ENCODE assay signal across 13 cellular contexts in genomic region chr16:57643902-57644301, GRCh38. TPM values are rescaled to one million over a fixed set of nuclear protein-coding genes. Genes with fewer than 3 reads are reported as not detected.
"Had no signal": no experiment of that assay in that cellular context is flagged by ENCODE, and none has a peak within 500 bp of the region (broad histone marks: within the 10 kb centered on the region; RNA-seq: fewer than 3 reads in every experiment).

No MANE protein-coding gene starts in this region.

- H3K9me3 Mint-ChIP-seq: naive B cell; stimulated activated effector memory CD8-positive, alpha-beta T cell treated with anti-CD3 and anti-CD28 coated beads, Interleukin-12 subunit alpha, Interleukin-12 subunit beta, amount 100 ng/mL, for 72 hours; WTC11 had no signal

- H3K4me3 ChIP-seq: gastrocnemius medialis, right atrium auricular region, smooth muscle cell, transverse colon had no signal

- H3K9me3 ChIP-seq: gastrocnemius medialis, right atrium auricular region, transverse colon had no signal

- H3K27me3 ChIP-seq: gastrocnemius medialis, right atrium auricular region, transverse colon had no signal

- DNase-seq: activated CD4-positive, alpha-beta T cell treated with anti-CD3 and anti-CD28 coated beads, Interleukin-2, amount 50 U/mL, for 1 hour; activated effector memory CD4-positive, alpha-beta T cell treated with anti-CD3 and anti-CD28 coated beads, Interleukin-2, amount 50 U/mL, for 16 hours; gastrocnemius medialis; hippocampal formation; naive B cell; T-helper 17 cell; transverse colon had no signal

- H3K4me2 ChIP-seq: smooth muscle cell had no signal

- H3K27ac Mint-ChIP-seq: activated naive CD8-positive, alpha-beta T cell; T-helper 17 cell; WTC11 had no signal

- H3K36me3 ChIP-seq: gastrocnemius medialis, right atrium auricular region, transverse colon had no signal

- H3K4me1 Mint-ChIP-seq: WTC11 had no signal

- H3K36me3 Mint-ChIP-seq: activated naive CD8-positive, alpha-beta T cell; naive B cell; WTC11 had no signal

- H3K27me3 Mint-ChIP-seq: activated naive CD8-positive, alpha-beta T cell; T-helper 17 cell had no signal

- H3K4me3 Mint-ChIP-seq: activated naive CD8-positive, alpha-beta T cell; naive B cell; stimulated activated effector memory CD8-positive, alpha-beta T cell treated with anti-CD3 and anti-CD28 coated beads, Interleukin-12 subunit alpha, Interleukin-12 subunit beta, amount 100 ng/mL, for 72 hours; T-helper 17 cell; WTC11 had no signal

RNA-seq across cellular contexts. Expression of gene ADGRG3, which starts 24.2 kb away (rescaled TPM):
- polyA plus RNA-seq: fibroblast of lung, smooth muscle cell had no signal

RNA-seq across cellular contexts. Expression of gene DRC7, which starts 50.7 kb away (rescaled TPM):
- polyA plus RNA-seq: fibroblast of lung, smooth muscle cell had no signal
